In the genomic region with DNA sequence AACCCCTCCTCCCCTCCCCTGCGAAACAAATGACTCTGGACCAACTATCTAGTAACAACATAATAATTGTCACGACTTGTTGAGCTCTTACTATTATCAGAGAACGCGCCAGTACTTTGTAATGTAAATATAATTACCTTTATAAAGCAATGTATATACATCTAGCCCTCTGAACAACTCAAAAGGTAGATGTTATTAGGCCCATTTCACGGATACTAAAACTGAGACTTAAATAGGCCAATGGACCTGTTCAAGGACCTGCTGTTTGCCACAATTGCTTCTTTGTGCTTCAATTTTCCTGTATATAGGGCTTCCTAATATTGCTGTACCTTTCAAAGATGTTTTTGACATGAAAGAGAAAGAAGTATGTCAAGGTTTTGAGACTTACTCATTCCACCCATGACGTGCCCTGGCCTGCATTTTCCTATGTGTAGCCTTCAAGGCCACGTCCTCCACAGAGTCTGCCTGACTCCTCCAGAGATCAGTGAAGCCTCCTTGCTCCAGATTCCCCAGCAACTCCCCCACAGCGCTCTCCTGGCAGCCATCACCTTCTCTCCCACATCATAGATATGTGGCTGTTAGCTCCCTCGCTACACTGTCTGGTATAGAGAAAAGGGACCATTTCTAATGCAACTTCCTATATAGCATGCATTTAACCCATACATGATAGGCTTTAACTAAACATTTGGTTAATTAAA, we compare ENCODE assay signal across 18 cellular contexts.
A peak's percentile ranks its signal among the peaks of the same experiment; 100 is the strongest.
DNase-seq lines count a peak whose midpoint lies in the region; ATAC-seq, FAIRE-seq and TF ChIP-seq lines count a peak whose summit lies in the region.
"Had no signal": no experiment of that assay in that cellular context is flagged by ENCODE, and none has a peak within 500 bp of the region (broad histone marks: within the 10 kb centered on the region; RNA-seq: fewer than 3 reads in every experiment).

No MANE protein-coding gene starts in this region.

- peak; percentile 11 for DNase-seq in activated CD4-positive, alpha-beta T cell treated with anti-CD3 and anti-CD28 coated beads for 36 hours
- DNase-seq in activated CD4-positive, alpha-beta T cell treated with anti-CD3 and anti-CD28 coated beads, Interleukin-2, amount 50 U/mL, for 4 hours: no peak
- DNase-seq in astrocyte (ENCODE audit: low read depth): peak; percentile 21
- peak; percentile 66 for DNase-seq in keratinocyte (ENCODE audit: low read depth, low spot score)
- no peak for DNase-seq in smooth muscle cell (lab: John Stamatoyannopoulos, UW; ENCODE audit: unreplicated experiment)
- DNase-seq in foreskin melanocyte: no peak
- DNase-seq in GM23248: no peak
- DNase-seq in stimulated activated CD4-positive, alpha-beta T cell treated with anti-CD3 and anti-CD28 coated beads, Interleukin-12 subunit alpha, Interleukin-12 subunit beta, amount 100 ng/mL, for 4 hours: no peak
- DNase-seq: activated CD4-positive, alpha-beta T cell treated with anti-CD3 and anti-CD28 coated beads for 4 hours; activated naive CD4-positive, alpha-beta T cell treated with anti-CD3 and anti-CD28 coated beads for 36 hours; esophagus squamous epithelium; NCI-H1105 treated with DMSO at 0.1 percent for 48 hours; NCI-H748 treated with DMSO at 0.1 percent for 48 hours; PC-3 had no signal

- H3K4me3 ChIP-seq in astrocyte (ENCODE audit: insufficient read depth, low read depth, low read length): no peak overlapping the region
- H3K4me3 ChIP-seq in keratinocyte (ENCODE audit: control insufficient read depth in 2 of 3, extremely low read depth in 1 of 3, insufficient read depth in 2 of 3, low read depth in 1 of 3, low read length in 3 of 3): peak overlapping the region in 2 of 3 experiments; percentile 13 to 43
- H3K4me3 ChIP-seq in smooth muscle cell: no peak overlapping the region
- H3K4me3 ChIP-seq in GM23248: no peak overlapping the region
- H3K4me3 ChIP-seq: esophagus squamous epithelium, SK-N-MC had no signal

- no peaks in the 10 kb centered on the region for H3K9me2 ChIP-seq in GM23248 (ENCODE audit: insufficient read depth)

- H3K27me3 ChIP-seq in astrocyte (ENCODE audit: insufficient read depth, low read length) (no peaks in the 10 kb centered on the region), keratinocyte (ENCODE audit: control insufficient read depth, extremely low read depth, insufficient read depth, low read length) (no peaks in the 10 kb centered on the region), smooth muscle cell (ENCODE audit: low read depth) (no peaks in the 10 kb centered on the region), GM23248 (replicated peaks; ENCODE audit: insufficient read depth) (no peaks in the 10 kb centered on the region)
- H3K27me3 ChIP-seq: esophagus squamous epithelium had no signal

- ATAC-seq in activated CD4-positive, alpha-beta T cell treated with anti-CD3 and anti-CD28 coated beads for 36 hours: no peak
- ATAC-seq: PC-3 had no signal

- no peaks in the 10 kb centered on the region for H3K27me3 Mint-ChIP-seq in activated CD4-positive, alpha-beta T cell treated with anti-CD3 and anti-CD28 coated beads for 36 hours
- no peaks in the 10 kb centered on the region for H3K27me3 Mint-ChIP-seq in astrocyte (ENCODE audit: low read depth, unreplicated experiment)

- H3K79me2 ChIP-seq in astrocyte (ENCODE audit: insufficient read depth, low read length) (no peaks in the 10 kb centered on the region), keratinocyte (ENCODE audit: control insufficient read depth, insufficient read depth, low read length) (no peaks in the 10 kb centered on the region), smooth muscle cell (ENCODE audit: low read depth) (no peaks in the 10 kb centered on the region), GM23248 (ENCODE audit: insufficient read depth) (no peaks in the 10 kb centered on the region)

- no peak overlapping the region for H3K27ac Mint-ChIP-seq in activated CD4-positive, alpha-beta T cell treated with anti-CD3 and anti-CD28 coated beads for 36 hours
- H3K27ac Mint-ChIP-seq in astrocyte (ENCODE audit: unreplicated experiment): peak overlapping the region; percentile 94
- H3K27ac Mint-ChIP-seq: activated naive CD4-positive, alpha-beta T cell treated with anti-CD3 and anti-CD28 coated beads for 36 hours had no signal

- H3K4me3 Mint-ChIP-seq in activated CD4-positive, alpha-beta T cell treated with anti-CD3 and anti-CD28 coated beads for 36 hours: no peak overlapping the region
- H3K4me3 Mint-ChIP-seq in astrocyte (ENCODE audit: unreplicated experiment): peak overlapping the region; percentile 34
- H3K4me3 Mint-ChIP-seq: activated naive CD4-positive, alpha-beta T cell treated with anti-CD3 and anti-CD28 coated beads for 36 hours had no signal

- intact Hi-C loops in activated CD4-positive, alpha-beta T cell treated with anti-CD3 and anti-CD28 coated beads for 36 hours (cut with DNase I, micrococcal nuclease): no loop called here

- H2AFZ ChIP-seq in astrocyte (ENCODE audit: low read depth, low read length) (no peak overlapping the region), keratinocyte (ENCODE audit: control insufficient read depth, low read length) (peak overlapping the region; percentile 54), smooth muscle cell (ENCODE audit: low read depth) (peak overlapping the region; percentile 76), GM23248 (no peak overlapping the region)

- TF ChIP-seq CTCF in astrocyte (IDR thresholded peaks at IDR 0.05; ENCODE audit: insufficient read depth, low read depth, low read length) (no peak), keratinocyte (optimal IDR thresholded peaks at IDR 0.05 in 1 of 3, IDR thresholded peaks at IDR 0.05 in 1 of 3, conservative IDR thresholded peaks at IDR 0.05 in 1 of 3; ENCODE audit: extremely low read depth in 1 of 3, insufficient read depth in 2 of 3, low read length in 3 of 3) (peak in 1 of 3 experiments; percentile 1), smooth muscle cell (IDR thresholded peaks at IDR 0.05; ENCODE audit: borderline replicate concordance, insufficient read depth, poor library complexity, severe bottlenecking) (no peak)

- H3K36me3 Mint-ChIP-seq in activated CD4-positive, alpha-beta T cell treated with anti-CD3 and anti-CD28 coated beads for 36 hours (ENCODE audit: low read depth): no peaks in the 10 kb centered on the region
- H3K36me3 Mint-ChIP-seq in astrocyte (ENCODE audit: low read depth, unreplicated experiment): peaks cover 2% of the 10 kb centered on the region

- dilution Hi-C loops in keratinocyte (cut with MboI; ENCODE audit: extremely low pct_ligation_motif_present, low sequenced_read_pairs): no loop called here

- H3K9me3 ChIP-seq in astrocyte (ENCODE audit: insufficient read depth, low read depth, low read length) (no peaks in the 10 kb centered on the region), keratinocyte (ENCODE audit: control insufficient read depth, low read depth, low read length) (no peaks in the 10 kb centered on the region), smooth muscle cell (replicated peaks; ENCODE audit: low read depth) (no peaks in the 10 kb centered on the region), GM23248 (ENCODE audit: low read depth) (no peaks in the 10 kb centered on the region)
- H3K9me3 ChIP-seq: esophagus squamous epithelium had no signal

- CTCF ChIA-PET in activated CD4-positive, alpha-beta T cell treated with anti-CD3 and anti-CD28 coated beads for 36 hours (lab: Charles Lee): interaction anchor here (1.4 kb wide), 1 partner anchor 10 kb away, joined by 4 read pairs; no protein-coding TSS in a partner anchor

- H3K36me3 ChIP-seq in astrocyte (ENCODE audit: insufficient read depth, low read length): no peaks in the 10 kb centered on the region
- H3K36me3 ChIP-seq in keratinocyte (ENCODE audit: control insufficient read depth in 2 of 2, extremely low read depth in 1 of 2, insufficient read depth in 2 of 2, low read length in 2 of 2): no peaks in the 10 kb centered on the region
- H3K36me3 ChIP-seq in smooth muscle cell (ENCODE audit: low read depth): no peaks in the 10 kb centered on the region
- H3K36me3 ChIP-seq in GM23248 (ENCODE audit: low read depth): no peaks in the 10 kb centered on the region
- H3K36me3 ChIP-seq: esophagus squamous epithelium had no signal

- FAIRE-seq in astrocyte (lab: Jason Lieb, UNC) (no peak), keratinocyte (lab: Jason Lieb, UNC) (peak; percentile 97)
- FAIRE-seq: H54 had no signal

- H3K27ac ChIP-seq in astrocyte (ENCODE audit: low read depth, low read length) (no peak overlapping the region), keratinocyte (ENCODE audit: control insufficient read depth, insufficient read depth, low read length) (peak overlapping the region; percentile 40), smooth muscle cell (ENCODE audit: low read depth) (peak overlapping the region; percentile 65), GM23248 (no peak overlapping the region)
- H3K27ac ChIP-seq: 22Rv1, C4-2B, esophagus squamous epithelium, SK-N-MC had no signal

- no peak overlapping the region for H3K9ac ChIP-seq in astrocyte (ENCODE audit: low read length)
- peak overlapping the region; percentile 52 for H3K9ac ChIP-seq in keratinocyte (ENCODE audit: control insufficient read depth, extremely low read depth, insufficient read depth, low read length)
- H3K9ac ChIP-seq in smooth muscle cell (ENCODE audit: low read depth): peak overlapping the region; percentile 24
- no peak overlapping the region for H3K9ac ChIP-seq in GM23248

- H4K20me1 ChIP-seq in astrocyte (ENCODE audit: insufficient read depth, low read length): no peaks in the 10 kb centered on the region
- H4K20me1 ChIP-seq in keratinocyte (ENCODE audit: control insufficient read depth, extremely low read depth, insufficient read depth, low read length): no peaks in the 10 kb centered on the region
- no peaks in the 10 kb centered on the region for H4K20me1 ChIP-seq in smooth muscle cell (ENCODE audit: low read depth)
- H4K20me1 ChIP-seq in GM23248 (ENCODE audit: insufficient read depth): no peaks in the 10 kb centered on the region

- H3K4me1 ChIP-seq in astrocyte (ENCODE audit: insufficient read depth, low read length) (peaks cover 30% of the 10 kb centered on the region), keratinocyte (ENCODE audit: control insufficient read depth, extremely low read depth, insufficient read depth, low read length) (peaks cover 51% of the 10 kb centered on the region), smooth muscle cell (ENCODE audit: low read depth) (peaks cover 11% of the 10 kb centered on the region), GM23248 (ENCODE audit: insufficient read depth) (peaks cover 34% of the 10 kb centered on the region)

- H3K9me1 ChIP-seq in keratinocyte (ENCODE audit: control insufficient read depth, extremely low read depth, insufficient read depth, low read length): no peaks in the 10 kb centered on the region

- WGBS in smooth muscle cell (ENCODE audit: low lambda C conversion rate): 75% methylated on average over 9 of the region's 9 CpGs
- 87 to 88% methylated on average over 9 of the region's 9 CpGs for WGBS in GM23248 (ENCODE audit: low coverage in 1 of 2, low lambda C conversion rate in 2 of 2, missing lambda C conversion rate in 2 of 2), 2 experiments

- no peaks in the 10 kb centered on the region for H3K9me3 Mint-ChIP-seq in activated CD4-positive, alpha-beta T cell treated with anti-CD3 and anti-CD28 coated beads for 36 hours (ENCODE audit: low read depth)
- H3K9me3 Mint-ChIP-seq in astrocyte (ENCODE audit: unreplicated experiment): peaks cover 2% of the 10 kb centered on the region
- H3K9me3 Mint-ChIP-seq: activated naive CD4-positive, alpha-beta T cell treated with anti-CD3 and anti-CD28 coated beads for 36 hours had no signal

- H3K4me1 Mint-ChIP-seq in activated CD4-positive, alpha-beta T cell treated with anti-CD3 and anti-CD28 coated beads for 36 hours: peaks cover 7% of the 10 kb centered on the region
- H3K4me1 Mint-ChIP-seq in astrocyte (ENCODE audit: low read depth, unreplicated experiment): peaks cover 41% of the 10 kb centered on the region

- POLR2A ChIA-PET in activated CD4-positive, alpha-beta T cell treated with anti-CD3 and anti-CD28 coated beads for 36 hours (lab: Charles Lee): no interaction called here

- in situ Hi-C loops in GM23248 (cut with MboI): no loop called here

- H3K4me2 ChIP-seq in astrocyte (ENCODE audit: low read length) (peak overlapping the region; percentile 18), keratinocyte (ENCODE audit: control insufficient read depth, extremely low read depth, insufficient read depth, low read depth, low read length) (peak overlapping the region; percentile 66), smooth muscle cell (peak overlapping the region; percentile 64), GM23248 (ENCODE audit: unreplicated experiment) (no peak overlapping the region)

- peaks cover 16% of the 10 kb centered on the region for H3F3A ChIP-seq in smooth muscle cell (ENCODE audit: low read depth)
- H3F3A ChIP-seq in GM23248 (ENCODE audit: insufficient read depth): peaks cover 25% of the 10 kb centered on the region; the same call in 1 of the 2 replicates

Comparison
In these comparisons a context has a peak if more than half of its experiments do, and no peak if none do; other contexts are left out.
1. DNase-seq: peak in activated CD4-positive, alpha-beta T cell treated with anti-CD3 and anti-CD28 coated beads for 36 hours (single experiment), astrocyte (single experiment) and keratinocyte (single experiment); none in activated CD4-positive, alpha-beta T cell treated with anti-CD3 and anti-CD28 coated beads, Interleukin-2, amount 50 U/mL, for 4 hours (0 of 2), smooth muscle cell (single experiment), foreskin melanocyte (single experiment), GM23248 (single experiment) and stimulated activated CD4-positive, alpha-beta T cell treated with anti-CD3 and anti-CD28 coated beads, Interleukin-12 subunit alpha, Interleukin-12 subunit beta, amount 100 ng/mL, for 4 hours (single experiment).
2. H2AFZ ChIP-seq: peak in keratinocyte (single experiment) and smooth muscle cell (single experiment); none in astrocyte (single experiment) and GM23248 (single experiment).
3. H3K27ac ChIP-seq: peak in keratinocyte (single experiment) and smooth muscle cell (single experiment); none in astrocyte (single experiment) and GM23248 (single experiment).
4. H3K4me3 ChIP-seq: peak in keratinocyte (2 of 3); none in astrocyte (single experiment), smooth muscle cell (single experiment) and GM23248 (single experiment).
5. H3K9ac ChIP-seq: peak in keratinocyte (single experiment) and smooth muscle cell (single experiment); none in astrocyte (single experiment) and GM23248 (single experiment).